9 cellular contexts compared by ENCODE assay signal in genomic region chr7:1175967-1176851, GRCh38. TPM values are rescaled to one million over a fixed set of nuclear protein-coding genes. Genes with fewer than 3 reads are reported as not detected.
DNase-seq lines count a peak whose midpoint lies in the region; ATAC-seq and TF ChIP-seq lines count a peak whose summit lies in the region.
"Had no signal": no experiment of that assay in that cellular context is flagged by ENCODE, and none has a peak within 500 bp of the region (broad histone marks: within the 10 kb centered on the region; RNA-seq: fewer than 3 reads in every experiment).

No MANE protein-coding gene starts in this region.

- H3K27ac Mint-ChIP-seq in activated CD8-positive, alpha-beta memory T cell treated with anti-CD3 and anti-CD28 coated beads, Interleukin-2, amount 10 ng/mL, durations not matched to agents 7 days and 5 days = peak overlapping the region; percentile 87

- peak; percentile 62 for ATAC-seq in HG03571 (IDR thresholded peaks at IDR 0.05; ENCODE audit: unreplicated experiment)
- ATAC-seq in activated CD8-positive, alpha-beta memory T cell treated with anti-CD3 and anti-CD28 coated beads, Interleukin-2, amount 10 ng/mL, durations not matched to agents 7 days and 5 days = peak; percentile 84
- no peak for ATAC-seq in GM18517 (IDR thresholded peaks at IDR 0.05; ENCODE audit: unreplicated experiment)

- DNase-seq in GM06990 (ENCODE audit: extremely low read depth, insufficient read length) (peak; percentile 84), NT2/D1 (ENCODE audit: low read depth, low spot score) (peak; percentile 70), epidermal melanocyte (ENCODE audit: insufficient read length, low spot score) (peak; percentile 72)
- peak; percentile 90 for DNase-seq in activated CD8-positive, alpha-beta memory T cell treated with anti-CD3 and anti-CD28 coated beads, Interleukin-2, amount 10 ng/mL, durations not matched to agents 7 days and 5 days
- peak; percentile 99 for DNase-seq in stimulated activated CD8-positive, alpha-beta memory T cell treated with anti-CD3 and anti-CD28 coated beads, Interleukin-4, amount 100 ng/mL, for 48 hours

- H3K36me3 ChIP-seq in GM06990 (ENCODE audit: control insufficient read depth, insufficient read depth, low read length) (no peaks in the 10 kb centered on the region), NT2/D1 (ENCODE audit: insufficient read depth, insufficient read length, low read length) (no peaks in the 10 kb centered on the region), muscle layer of duodenum (ENCODE audit: control insufficient read depth in 1 of 2, insufficient read depth in 2 of 2, low read length in 2 of 2) (no peaks in the 10 kb centered on the region)

- H3K36me3 Mint-ChIP-seq in activated CD8-positive, alpha-beta memory T cell treated with anti-CD3 and anti-CD28 coated beads, Interleukin-2, amount 10 ng/mL, durations not matched to agents 7 days and 5 days = no peaks in the 10 kb centered on the region

- peak; percentile 99 for TF ChIP-seq CTCF in GM06990 (IDR thresholded peaks at IDR 0.05; ENCODE audit: insufficient read depth, low read length, poor library complexity, severe bottlenecking)

- H3K27me3 ChIP-seq in GM06990 (replicated peaks; ENCODE audit: control insufficient read depth, insufficient read depth, low read length) = no peaks in the 10 kb centered on the region; the same call in 1 of the 2 replicates
- H3K27me3 ChIP-seq in NT2/D1 (ENCODE audit: insufficient read depth, insufficient read length) = no peaks in the 10 kb centered on the region
- no peaks in the 10 kb centered on the region for H3K27me3 ChIP-seq in muscle layer of duodenum (ENCODE audit: low read depth, low read length)

- H3K4me1 ChIP-seq in NT2/D1 (ENCODE audit: insufficient read depth, insufficient read length) (peaks cover 3% of the 10 kb centered on the region), muscle layer of duodenum (ENCODE audit: control insufficient read depth in 1 of 2, insufficient read depth in 2 of 2, low read length in 2 of 2) (peaks cover 0 to 8% of the 10 kb centered on the region in 2 donors)

- no peak overlapping the region for H3K27ac ChIP-seq in muscle layer of duodenum (ENCODE audit: low read length)

- peak overlapping the region; percentile 51 for H3K4me3 Mint-ChIP-seq in activated CD8-positive, alpha-beta memory T cell treated with anti-CD3 and anti-CD28 coated beads, Interleukin-2, amount 10 ng/mL, durations not matched to agents 7 days and 5 days

- H3K9me3 ChIP-seq in NT2/D1 (ENCODE audit: insufficient read depth, low read length) (peaks cover 1% of the 10 kb centered on the region; the same call in 1 of the 2 replicates), muscle layer of duodenum (ENCODE audit: control insufficient read depth in 1 of 2, low read length in 2 of 2) (no peaks in the 10 kb centered on the region)

- H3K4me3 ChIP-seq in GM06990 (replicated peaks; ENCODE audit: low read depth, low read length) (peak overlapping the region; percentile 32), NT2/D1 (ENCODE audit: insufficient read length, low read depth) (no peak overlapping the region), muscle layer of duodenum (ENCODE audit: low read depth in 1 of 2, low read length in 2 of 2) (peak overlapping the region; percentile 37 to 48)

- H3K4me1 Mint-ChIP-seq in activated CD8-positive, alpha-beta memory T cell treated with anti-CD3 and anti-CD28 coated beads, Interleukin-2, amount 10 ng/mL, durations not matched to agents 7 days and 5 days = peaks cover 14% of the 10 kb centered on the region

- peaks cover 15% of the 10 kb centered on the region for H3K27me3 Mint-ChIP-seq in activated CD8-positive, alpha-beta memory T cell treated with anti-CD3 and anti-CD28 coated beads, Interleukin-2, amount 10 ng/mL, durations not matched to agents 7 days and 5 days

- CTCF ChIA-PET in activated CD8-positive, alpha-beta memory T cell treated with anti-CD3 and anti-CD28 coated beads, Interleukin-2, amount 10 ng/mL, durations not matched to agents 7 days and 5 days (lab: Charles Lee) = interaction anchor here (0.6 to 5.2 kb wide), 37 partner anchors 7 to 390 kb away, joined by 3 to 69 read pairs (median 4); partner anchors contain the start of genes COX19, GPER1, GPR146 and ZFAND2A

- peak overlapping the region; percentile 33 for H3K9ac ChIP-seq in NT2/D1 (ENCODE audit: insufficient read length, low read depth)

- H3K9me3 Mint-ChIP-seq in activated CD8-positive, alpha-beta memory T cell treated with anti-CD3 and anti-CD28 coated beads, Interleukin-2, amount 10 ng/mL, durations not matched to agents 7 days and 5 days (ENCODE audit: low read depth) = no peaks in the 10 kb centered on the region

RNA-seq across cellular contexts. Expression of gene ZFAND2A, which starts 16.2 kb away (rescaled TPM):
- total RNA-seq in activated CD8-positive, alpha-beta memory T cell treated with anti-CD3 and anti-CD28 coated beads, Interleukin-2, amount 10 ng/mL, durations not matched to agents 7 days and 5 days = 10 to 100 TPM; 23.8 to 23.9 TPM

RNA-seq across cellular contexts. Expression of gene UNCX, which starts 56.5 kb away (rescaled TPM):
- not detected for total RNA-seq in activated CD8-positive, alpha-beta memory T cell treated with anti-CD3 and anti-CD28 coated beads, Interleukin-2, amount 10 ng/mL, durations not matched to agents 7 days and 5 days
- total RNA-seq: temporal lobe had no signal
